8 cellular contexts compared by ENCODE assay signal in genomic region chr1:85582687-85583354, GRCh38. TPM values are rescaled to one million over a fixed set of nuclear protein-coding genes. Genes with fewer than 3 reads are reported as not detected.
DNase-seq lines count a peak whose midpoint lies in the region; ATAC-seq and TF ChIP-seq lines count a peak whose summit lies in the region.

No MANE protein-coding gene starts in this region.

- 81 to 85% methylated on average over 18 of the region's 18 CpGs for WGBS in thyroid gland, 2 donors

- no peak for ATAC-seq in HG03175 (IDR thresholded peaks at IDR 0.05; ENCODE audit: unreplicated experiment)

- H3K4me1 ChIP-seq in HUES48 (ENCODE audit: control insufficient read depth, insufficient read depth, low read length) (peaks cover 53% of the 10 kb centered on the region), breast epithelium (no peaks in the 10 kb centered on the region), thyroid gland (peaks cover 31 to 33% of the 10 kb centered on the region in 2 donors)

- H3K27ac ChIP-seq in HUES48 (ENCODE audit: low read depth, low read length): peak overlapping the region; percentile 93
- H3K27ac ChIP-seq in breast epithelium: peak overlapping the region; percentile 99
- peak overlapping the region; percentile 97 to 99 (median 99) for H3K27ac ChIP-seq in thyroid gland

- TF ChIP-seq CTCF in breast epithelium (IDR thresholded peaks at IDR 0.05) (no peak), thyroid gland (IDR thresholded peaks at IDR 0.05) (peak in 1 of 6 experiments; percentile 21), GM13976 (IDR thresholded peaks at IDR 0.05; ENCODE audit: borderline replicate concordance, control extremely low read depth, extremely low read depth, insufficient read depth, missing control alignments) (no peak)

- no peaks in the 10 kb centered on the region for H3K9me3 ChIP-seq in HUES48 (ENCODE audit: control insufficient read depth, insufficient read depth, low read length)
- no peaks in the 10 kb centered on the region for H3K9me3 ChIP-seq in breast epithelium
- no peaks in the 10 kb centered on the region for H3K9me3 ChIP-seq in thyroid gland

- TF ChIP-seq POLR2A in breast epithelium (IDR thresholded peaks at IDR 0.05) (peak; percentile 6), thyroid gland (IDR thresholded peaks at IDR 0.05) (no peak)

- intact Hi-C loops in breast epithelium (cut with DNase I; ENCODE audit: low total_unique reads): no loop called here
- intact Hi-C loops in thyroid gland (cut with DNase I): loop anchor here (10.0 kb wide), 2 partner anchors 112 to 278 kb away; no protein-coding TSS in a partner anchor

- H3K4me3 ChIP-seq in HUES48 (ENCODE audit: low read depth, low read length): peak overlapping the region; percentile 96
- peak overlapping the region; percentile 68 to 85 (median 80) for H3K4me3 ChIP-seq in breast epithelium
- peak overlapping the region in 1 of 3 donors; percentile 86 for H3K4me3 ChIP-seq in thyroid gland (replicated peaks in 1 of 3)

- in situ Hi-C loops in GM13976 (cut with MboI; ENCODE audit: low sequenced_read_pairs, unreplicated experiment): no loop called here

- DNase-seq in breast epithelium (ENCODE audit: low spot score in 2 of 2) (no peak), kidney glomerular epithelial cell (lab: John Stamatoyannopoulos, UW) (peak; percentile 50), thyroid gland (peak in 1 of 2 donors; percentile 8), iPS-NIHi11 (ENCODE audit: low spot score) (no peak), GM13976 (ENCODE audit: low spot score) (no peak)
- no peak for DNase-seq in activated CD8-positive, alpha-beta memory T cell treated with anti-CD3 and anti-CD28 coated beads for 24 hours

- H3K36me3 ChIP-seq in HUES48 (ENCODE audit: control insufficient read depth, insufficient read depth, low read length) (peaks cover 27% of the 10 kb centered on the region), breast epithelium (no peaks in the 10 kb centered on the region), thyroid gland (peaks cover 7 to 20% of the 10 kb centered on the region in 2 donors)

- H3K27me3 ChIP-seq in HUES48 (ENCODE audit: control insufficient read depth, insufficient read depth, low read length) (peaks cover 17% of the 10 kb centered on the region), breast epithelium (no peaks in the 10 kb centered on the region), thyroid gland (no peaks in the 10 kb centered on the region)

- H3K9ac ChIP-seq in HUES48 (ENCODE audit: low read depth, low read length): peak overlapping the region; percentile 98

RNA-seq across cellular contexts. Expression of gene CCN1, which starts 2.3 kb away (rescaled TPM):
- total RNA-seq in breast epithelium (100 to 1,000 TPM; 109 to 243 (median 110) TPM), thyroid gland (10 to 100 TPM; 20.6 to 63.4 (median 47.6) TPM)
